Comparison of ENCODE assay signal across 1 cellular context in genomic region chr14:104971447-104972240, GRCh38.
TF ChIP-seq lines count a peak whose summit lies in the region.

No MANE protein-coding gene starts in this region.

TF ChIP-seq in A549, 52 proteins besides CTCF, POLR2A, EP300 and RAD21:
- TF ChIP-seq HOXB5 (CRISPR knock-in tag; IDR thresholded peaks at IDR 0.05) = 0 out of 2 replicates have a peak, but pooled peaks have one; percentile 37
- TF ChIP-seq EHMT2 (IDR thresholded peaks at IDR 0.05; ENCODE audit: low read depth) = no peak
